In the genomic region with DNA sequence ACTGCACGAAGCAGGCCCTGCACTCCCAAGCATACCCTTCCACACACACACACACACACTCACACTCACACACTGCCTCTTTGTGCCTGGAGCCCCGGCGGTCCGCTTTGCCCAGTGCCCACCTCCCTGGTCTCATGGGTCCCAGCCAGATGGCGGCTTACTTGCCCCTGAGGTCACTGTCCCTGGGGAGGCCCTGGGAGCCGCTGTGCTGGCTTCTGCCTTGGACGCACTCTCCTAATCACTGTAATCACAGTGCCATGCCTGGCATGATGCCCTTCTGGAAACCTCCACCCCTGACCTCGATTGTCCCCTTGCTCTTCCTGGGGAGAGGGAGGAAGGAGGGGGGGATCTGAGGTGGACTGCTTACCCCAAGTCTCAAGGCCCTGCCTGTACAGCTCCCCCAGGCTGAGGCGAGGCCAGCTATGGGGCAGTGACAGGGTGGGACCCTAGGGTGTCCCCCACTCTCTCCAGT, we compare ENCODE assay signal across 10 cellular contexts. TPM values are rescaled to one million over a fixed set of nuclear protein-coding genes. Genes with fewer than 3 reads are reported as not detected.
DNase-seq lines count a peak whose midpoint lies in the region; ATAC-seq and TF ChIP-seq lines count a peak whose summit lies in the region.
"Had no signal": no experiment of that assay in that cellular context is flagged by ENCODE, and none has a peak within 500 bp of the region (broad histone marks: within the 10 kb centered on the region; RNA-seq: fewer than 3 reads in every experiment).

No MANE protein-coding gene starts in this region.

- H3K27me3 ChIP-seq in BLaER1 treated with 17β-estradiol and CSF1 and Interleukin-3, amounts not matched to agents 10 nM and 100 nM, result no peaks in the 10 kb centered on the region
- H3K27me3 ChIP-seq in parathyroid adenoma (ENCODE audit: control insufficient read depth, insufficient read depth, low read length), result no peaks in the 10 kb centered on the region

- H3K4me3 ChIP-seq in BLaER1 treated with 17β-estradiol and CSF1 and Interleukin-3, amounts not matched to agents 10 nM and 100 nM, result no peak overlapping the region
- no peak overlapping the region for H3K4me3 ChIP-seq in parathyroid adenoma (ENCODE audit: low read depth, low read length)

- H3K9me3 ChIP-seq in BLaER1 treated with 17β-estradiol and CSF1 and Interleukin-3, amounts not matched to agents 10 nM and 100 nM (replicated peaks in 1 of 11), result no peaks in the 10 kb centered on the region
- no peaks in the 10 kb centered on the region for H3K9me3 ChIP-seq in parathyroid adenoma (ENCODE audit: control insufficient read depth, low read length)
- H3K9me3 ChIP-seq in T-helper 17 cell (ENCODE audit: control insufficient read depth, low read length, poor library complexity, severe bottlenecking), result no peaks in the 10 kb centered on the region

- H3K79me2 ChIP-seq in parathyroid adenoma, result peaks cover 2% of the 10 kb centered on the region

- ATAC-seq in T-helper 17 cell (no peak), GM19452 (IDR thresholded peaks at IDR 0.05; ENCODE audit: unreplicated experiment) (no peak)

- peaks cover 21 to 52% (median 46%) of the 10 kb centered on the region in 10 experiments for H3K4me1 ChIP-seq in BLaER1 treated with 17β-estradiol and CSF1 and Interleukin-3, amounts not matched to agents 10 nM and 100 nM
- H3K4me1 ChIP-seq in parathyroid adenoma, result peaks cover 8% of the 10 kb centered on the region

- peaks cover 14% of the 10 kb centered on the region for H3K36me3 Mint-ChIP-seq in T-helper 17 cell (ENCODE audit: low read depth)

- H3K4me3 Mint-ChIP-seq in T-helper 17 cell, result no peak overlapping the region
- H3K4me3 Mint-ChIP-seq: dendritic cell treated with granulocyte-macrophage colony-stimulating factor and Interleukin-4, amounts not matched to agents 40 ng/mL and 50 ng/mL, for 4 days had no signal

- H3K4me2 ChIP-seq in BLaER1 treated with 17β-estradiol and CSF1 and Interleukin-3, amounts not matched to agents 10 nM and 100 nM, result peak overlapping the region in 8 of 11 experiments; percentile 35 to 64 (median 58); a peak in 16 of 22 replicates
- H3K4me2 ChIP-seq in parathyroid adenoma (ENCODE audit: low read length), result no peak overlapping the region

- no peaks in the 10 kb centered on the region for H3K4me1 Mint-ChIP-seq in T-helper 17 cell

- H3K36me3 ChIP-seq in BLaER1 treated with 17β-estradiol and CSF1 and Interleukin-3, amounts not matched to agents 10 nM and 100 nM, result peaks cover 76 to 100% (median 95%) of the 10 kb centered on the region in 11 experiments
- no peaks in the 10 kb centered on the region for H3K36me3 ChIP-seq in parathyroid adenoma (ENCODE audit: control insufficient read depth, insufficient read depth, low read length)

- H3K9ac ChIP-seq in BLaER1 treated with 17β-estradiol and CSF1 and Interleukin-3, amounts not matched to agents 10 nM and 100 nM, result peak overlapping the region in 10 of 11 experiments; percentile 1 to 66 (median 37); a peak in 10 of 22 replicates
- H3K9ac ChIP-seq in parathyroid adenoma, result no peak overlapping the region

- peak; percentile 88 for DNase-seq in globus pallidus (ENCODE audit: low spot score)
- no peak for DNase-seq in T-helper 17 cell
- no peak for DNase-seq in DMS114 treated with DMSO at 0.1 percent for 48 hours (lab: John Stamatoyannopoulos, UW; ENCODE audit: unreplicated experiment)
- DNase-seq in stimulated activated CD8-positive, alpha-beta memory T cell treated with anti-CD3 and anti-CD28 coated beads, Interleukin-4, amount 100 ng/mL, for 48 hours, result no peak
- DNase-seq: stimulated activated CD4-positive, alpha-beta T cell treated with anti-CD3 and anti-CD28 coated beads, Interleukin-4, amount 100 ng/mL, for 4 hours had no signal

- TF ChIP-seq CTCF in VCaP (conservative IDR thresholded peaks at IDR 0.05), result no peak
- TF ChIP-seq CTCF in parathyroid adenoma (IDR thresholded peaks at IDR 0.05), result no peak

- peaks cover 0 to 100% (median 81%) of the 10 kb centered on the region in 11 experiments; a peak in 21 of 22 replicates for H4K20me1 ChIP-seq in BLaER1 treated with 17β-estradiol and CSF1 and Interleukin-3, amounts not matched to agents 10 nM and 100 nM

- H3K27ac ChIP-seq in BLaER1 treated with 17β-estradiol and CSF1 and Interleukin-3, amounts not matched to agents 10 nM and 100 nM, result peak overlapping the region in 7 of 11 experiments; percentile 5 to 54 (median 14); a peak in 9 of 22 replicates
- H3K27ac ChIP-seq in VCaP (peak overlapping the region; percentile 34), parathyroid adenoma (peak overlapping the region; percentile 54)

- peaks cover 35% of the 10 kb centered on the region for H3K27me3 Mint-ChIP-seq in T-helper 17 cell
- H3K27me3 Mint-ChIP-seq: dendritic cell treated with granulocyte-macrophage colony-stimulating factor and Interleukin-4, amounts not matched to agents 40 ng/mL and 50 ng/mL, for 4 days had no signal

- peak overlapping the region; percentile 33 for H2AFZ ChIP-seq in parathyroid adenoma

- no peak overlapping the region for H3K27ac Mint-ChIP-seq in T-helper 17 cell
- H3K27ac Mint-ChIP-seq: dendritic cell treated with granulocyte-macrophage colony-stimulating factor and Interleukin-4, amounts not matched to agents 40 ng/mL and 50 ng/mL, for 4 days had no signal

RNA-seq across cellular contexts. Expression of gene ARHGAP23, which starts 36.0 kb away (rescaled TPM):
- under 1 TPM; 0.39 to 0.47 TPM for total RNA-seq in T-helper 17 cell
